11 cellular contexts compared by ENCODE assay signal in the genomic region with DNA sequence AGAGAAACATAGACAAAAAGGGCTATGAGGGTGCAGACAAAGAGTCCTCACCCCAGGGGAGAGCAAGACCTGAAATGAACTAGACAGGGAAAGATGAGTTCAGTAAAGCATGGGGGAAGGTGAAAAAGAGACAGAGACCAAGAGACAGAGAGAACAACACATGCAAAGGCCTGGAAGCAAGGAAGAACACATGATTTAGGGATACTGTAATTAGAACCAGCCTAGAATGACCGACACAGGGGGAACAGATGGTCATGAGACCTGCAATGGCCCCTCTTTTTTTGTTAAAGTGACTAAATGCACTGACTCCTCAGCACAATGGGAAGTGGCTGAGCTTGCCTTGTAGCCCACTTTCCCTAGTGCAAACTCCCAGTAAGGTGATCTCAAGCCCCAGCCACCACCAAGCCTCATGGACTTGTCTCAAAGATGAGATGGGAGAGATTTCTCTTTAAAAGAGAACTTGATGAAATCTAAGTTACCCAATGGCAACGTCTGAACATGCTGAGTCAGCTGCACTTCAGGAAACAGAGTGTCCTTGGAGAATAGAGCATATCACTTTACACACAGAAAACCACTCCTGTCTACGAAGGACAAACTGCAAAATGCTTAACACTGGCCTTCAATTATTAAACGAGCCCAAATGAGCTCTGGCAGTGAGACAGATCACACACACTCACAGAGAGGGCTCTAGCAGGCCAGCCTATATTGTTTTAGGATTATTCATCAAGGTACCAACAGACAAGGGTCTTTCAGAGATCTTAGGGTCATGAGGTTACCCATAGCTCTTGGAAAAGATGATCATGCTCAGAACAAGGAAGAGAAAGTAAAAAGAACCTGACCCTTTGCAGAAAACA.
DNase-seq lines count a peak whose midpoint lies in the region; ATAC-seq and TF ChIP-seq lines count a peak whose summit lies in the region.
"Had no signal": no experiment of that assay in that cellular context is flagged by ENCODE, and none has a peak within 500 bp of the region (broad histone marks: within the 10 kb centered on the region; RNA-seq: fewer than 3 reads in every experiment).

No MANE protein-coding gene starts in this region.

- no peaks in the 10 kb centered on the region for H3K9me3 Mint-ChIP-seq in osteocyte (ENCODE audit: unreplicated experiment)
- H3K9me3 Mint-ChIP-seq: stimulated activated naive CD8-positive, alpha-beta T cell treated with anti-CD3 and anti-CD28 coated beads, Interleukin-15, amount 100 ng/mL, for 72 hours had no signal

- TF ChIP-seq CTCF in osteocyte (IDR thresholded peaks at IDR 0.05), result no peak

- DNase-seq in COLO829 (ENCODE audit: low spot score), result peak; percentile 11
- peak; percentile 3 for DNase-seq in M059J (ENCODE audit: low read depth)
- peak; percentile 64 for DNase-seq in dedifferentiated amniotic fluid mesenchymal stem cell (ENCODE audit: extremely low spot score)
- no peak for DNase-seq in osteocyte (ENCODE audit: extremely low spot score, unreplicated experiment)
- no peak for DNase-seq in T1000 (lab: John Stamatoyannopoulos, UW)
- DNase-seq in occipital lobe (lab: John Stamatoyannopoulos, UW), result no peak
- DNase-seq in SW 1271 (lab: John Stamatoyannopoulos, UW), result no peak
- DNase-seq: activated CD4-positive, alpha-beta T cell treated with anti-CD3 and anti-CD28 coated beads for 48 hours; EL; stimulated activated naive CD8-positive, alpha-beta T cell treated with anti-CD3 and anti-CD28 coated beads, Interleukin-15, amount 100 ng/mL, for 72 hours had no signal

- peak overlapping the region; percentile 27 for H3K4me3 Mint-ChIP-seq in osteocyte (ENCODE audit: unreplicated experiment)
- H3K4me3 Mint-ChIP-seq: stimulated activated naive CD8-positive, alpha-beta T cell treated with anti-CD3 and anti-CD28 coated beads, Interleukin-15, amount 100 ng/mL, for 72 hours had no signal

- H3K4me1 Mint-ChIP-seq in osteocyte (ENCODE audit: unreplicated experiment), result peaks cover 31% of the 10 kb centered on the region
- H3K4me1 Mint-ChIP-seq: stimulated activated naive CD8-positive, alpha-beta T cell treated with anti-CD3 and anti-CD28 coated beads, Interleukin-15, amount 100 ng/mL, for 72 hours had no signal

- no peak for ATAC-seq in HG03135 (IDR thresholded peaks at IDR 0.05; ENCODE audit: unreplicated experiment)
- ATAC-seq: stimulated activated naive CD8-positive, alpha-beta T cell treated with anti-CD3 and anti-CD28 coated beads, Interleukin-15, amount 100 ng/mL, for 72 hours had no signal

- no peaks in the 10 kb centered on the region for H3K27me3 Mint-ChIP-seq in osteocyte (ENCODE audit: unreplicated experiment)
- H3K27me3 Mint-ChIP-seq: stimulated activated naive CD8-positive, alpha-beta T cell treated with anti-CD3 and anti-CD28 coated beads, Interleukin-15, amount 100 ng/mL, for 72 hours had no signal

- H3K36me3 Mint-ChIP-seq in osteocyte (ENCODE audit: unreplicated experiment), result peaks cover 6% of the 10 kb centered on the region

- peak overlapping the region; percentile 76 for H3K27ac Mint-ChIP-seq in osteocyte (ENCODE audit: unreplicated experiment)
- H3K27ac Mint-ChIP-seq: stimulated activated naive CD8-positive, alpha-beta T cell treated with anti-CD3 and anti-CD28 coated beads, Interleukin-15, amount 100 ng/mL, for 72 hours had no signal

Comparison
In these comparisons a context has a peak if more than half of its experiments do, and no peak if none do; other contexts are left out.
1. DNase-seq: peak in COLO829 (single experiment), M059J (single experiment) and dedifferentiated amniotic fluid mesenchymal stem cell (single experiment); none in osteocyte (single experiment), T1000 (single experiment), occipital lobe (single experiment) and SW 1271 (0 of 2).